Comparison of ENCODE assay signal across 25 cellular contexts in genomic region chr4:110977554-110977953, GRCh38.
"Had no signal": no experiment of that assay in that cellular context is flagged by ENCODE, and none has a peak within 500 bp of the region (broad histone marks: within the 10 kb centered on the region; RNA-seq: fewer than 3 reads in every experiment).

No MANE protein-coding gene starts in this region.

- H3K9ac ChIP-seq: KMS-11, SK-N-SH had no signal

- H3K27me3 ChIP-seq: body of pancreas, breast epithelium, SJSA1 had no signal

- H3K4me3 ChIP-seq: body of pancreas, breast epithelium, SJSA1 had no signal

- H3K4me1 ChIP-seq: body of pancreas, breast epithelium, SJSA1 had no signal

- H3K4me2 ChIP-seq: KMS-11, SK-N-SH had no signal

- H3K36me3 ChIP-seq: breast epithelium, SJSA1 had no signal

- DNase-seq: activated CD4-positive, alpha-beta T cell treated with anti-CD3 and anti-CD28 coated beads for 36 hours; activated CD4-positive, alpha-beta T cell treated with anti-CD3 and anti-CD28 coated beads, Interleukin-2, amount 10 ng/mL, durations not matched to agents 7 days and 5 days; activated CD4-positive, alpha-beta T cell treated with anti-CD3 and anti-CD28 coated beads, Interleukin-2, amount 50 U/mL, for 48 hours; activated CD8-positive, alpha-beta T cell treated with anti-CD3 and anti-CD28 coated beads, Interleukin-2, amount 10 ng/mL, durations not matched to agents 7 days and 5 days; activated gamma-delta T cell; activated naive CD4-positive, alpha-beta T cell treated with Interleukin-2 at 50 U/mL for 16 hours; activated naive CD8-positive, alpha-beta T cell treated with anti-CD3 and anti-CD28 coated beads, Interleukin-2, amount 10 ng/mL, durations not matched to agents 7 days and 5 days; activated T-cell treated with anti-CD3 and anti-CD28 coated beads, Interleukin-2, amount 50 U/mL, for 24 hours; body of pancreas; NCI-H1092 treated with DMSO at 0.1 percent for 48 hours; NCI-H1417; NCI-H146; NCI-H187; NCI-H2029 treated with DMSO at 0.1 percent for 48 hours; NCI-H2107; NCI-H2171; NCI-H510A; NCI-H526; NCI-H748 treated with DMSO at 0.1 percent for 48 hours; NK-92 treated with Interleukin-12 subunit alpha and Interleukin-12 subunit beta, amount 100 ng/mL, for 24 hours; SHP77; SK-N-SH had no signal

- H3K27ac ChIP-seq: body of pancreas, breast epithelium, KMS-11, SJSA1 had no signal

- H3K9me3 ChIP-seq: body of pancreas, breast epithelium, SJSA1, SK-N-SH had no signal
